In genomic region chr9:127113540-127113928, GRCh38 we compare ENCODE assay signal across 25 cellular contexts. TPM values are rescaled to one million over a fixed set of nuclear protein-coding genes. Genes with fewer than 3 reads are reported as not detected.
DNase-seq lines count a peak whose midpoint lies in the region; ATAC-seq, FAIRE-seq and TF ChIP-seq lines count a peak whose summit lies in the region.
"Had no signal": no experiment of that assay in that cellular context is flagged by ENCODE, and none has a peak within 500 bp of the region (broad histone marks: within the 10 kb centered on the region; RNA-seq: fewer than 3 reads in every experiment).

No MANE protein-coding gene starts in this region.

- H3K36me3 ChIP-seq in gastrocnemius medialis = no peaks in the 10 kb centered on the region
- H3K36me3 ChIP-seq: BE2C, MG63 had no signal

- TF ChIP-seq POLR2A in gastrocnemius medialis (IDR thresholded peaks at IDR 0.05) (no peak), GM12891 (IDR thresholded peaks at IDR 0.05; ENCODE audit: low read depth, low read length) (no peak)

- intact Hi-C loops in Right ventricle myocardium superior (cut with DNase I) (no loop called here), left ventricle myocardium superior (cut with micrococcal nuclease) (no loop called here), gastrocnemius medialis (cut with DNase I; ENCODE audit: low total_unique reads) (no loop called here)

- peaks cover 70 to 71% of the 10 kb centered on the region in 2 donors for H3K4me1 ChIP-seq in gastrocnemius medialis

- H3K9me3 ChIP-seq in gastrocnemius medialis = no peaks in the 10 kb centered on the region
- H3K9me3 ChIP-seq: BE2C, MG63 had no signal

- no peaks in the 10 kb centered on the region for H3K27me3 ChIP-seq in gastrocnemius medialis
- H3K27me3 ChIP-seq: BE2C, MG63 had no signal

- H3K4me3 ChIP-seq in gastrocnemius medialis = no peak overlapping the region
- H3K4me3 ChIP-seq: MG63, PC-9 had no signal

- no peak for TF ChIP-seq CTCF in gastrocnemius medialis (IDR thresholded peaks at IDR 0.05 in 4 of 5, conservative IDR thresholded peaks at IDR 0.05 in 1 of 5)

- in situ Hi-C loops in gastrocnemius medialis (cut with MboI; ENCODE audit: low sequenced_read_pairs in 4 of 4) = no loop called here

- ATAC-seq in Right ventricle myocardium superior (ENCODE audit: poor library complexity) (no peak), left ventricle myocardium superior (no peak), gastrocnemius medialis (no peak), HG03520 (IDR thresholded peaks at IDR 0.05; ENCODE audit: unreplicated experiment) (no peak)

- H3K27ac ChIP-seq in gastrocnemius medialis = peak overlapping the region in 3 of 4 donors; percentile 91 to 95 (median 93)
- H3K27ac ChIP-seq: PC-9 had no signal

- FAIRE-seq in GM12891 (lab: Jason Lieb, UNC) = no peak

- peak; percentile 33 for DNase-seq in Right ventricle myocardium superior
- no peak for DNase-seq in left ventricle myocardium superior
- DNase-seq in medulla oblongata (ENCODE audit: extremely low spot score) = peak; percentile 47
- no peak for DNase-seq in gastrocnemius medialis
- no peak for DNase-seq in activated CD4-positive, alpha-beta T cell treated with anti-CD3 and anti-CD28 coated beads, Interleukin-2, amount 50 U/mL, for 48 hours
- DNase-seq in GM12891 (ENCODE audit: insufficient read length, low spot score) = no peak
- DNase-seq in activated gamma-delta T cell (lab: John Stamatoyannopoulos, UW) = no peak
- DNase-seq: 8988T, ACHN, BE2C, Calu3, DMS79 treated with DMSO at 0.1 percent for 48 hours, H7, KBM-7, MG63, NCI-H1048, NCI-H1417 treated with DMSO at 0.1 percent for 48 hours, NCI-H1694 treated with DMSO at 0.1 percent for 48 hours, NCI-H2081, NCI-H2227 treated with DMSO at 0.1 percent for 48 hours, NCI-H526 treated with DMSO at 0.1 percent for 48 hours, RPMI8226, SHP77 treated with DMSO at 0.1 percent for 48 hours had no signal

TF ChIP-seq in GM12891, 5 proteins besides CTCF, POLR2A, EP300 and RAD21:
- no peak for TF ChIP-seq POU2F2 (IDR thresholded peaks at IDR 0.05; ENCODE audit: low read depth, low read length)
- TF ChIP-seq POLR2AphosphoS5 (IDR thresholded peaks at IDR 0.05; ENCODE audit: low read depth, low read length) = no peak
- TF ChIP-seq SPI1 (IDR thresholded peaks at IDR 0.05; ENCODE audit: low read depth, low read length) = no peak
- TF ChIP-seq PAX5 (IDR thresholded peaks at IDR 0.05; ENCODE audit: insufficient read depth, low read length, severe bottlenecking) = no peak
- no peak for TF ChIP-seq TAF1 (IDR thresholded peaks at IDR 0.05; ENCODE audit: low read depth, low read length)
TF ChIP-seq in GM12891: peak in this region for 0.

RNA-seq across cellular contexts. Expression of gene ANGPTL2, which starts 8.9 kb away (rescaled TPM):
- total RNA-seq in Right ventricle myocardium superior (32.6 TPM), left ventricle myocardium superior (27.4 TPM), gastrocnemius medialis (10 to 100 TPM in 3 of 4 donors, 1 to 10 TPM in 1; 9.1 to 48.3 (median 12.1) TPM)
- polyA plus RNA-seq in GM12891 (2012; ENCODE audit: low read depth, missing spikeins) = 0.24 TPM
- total RNA-seq: Calu3 had no signal

Comparison
In these comparisons a context has a peak if more than half of its experiments do, and no peak if none do; other contexts are left out.
1. DNase-seq: peak in Right ventricle myocardium superior (single experiment) and medulla oblongata (single experiment); none in left ventricle myocardium superior (single experiment), gastrocnemius medialis (0 of 2), activated CD4-positive, alpha-beta T cell treated with anti-CD3 and anti-CD28 coated beads, Interleukin-2, amount 50 U/mL, for 48 hours (0 of 2), GM12891 (single experiment) and activated gamma-delta T cell (single experiment).